ENCODE assay signal across 8 cellular contexts in the genomic region with DNA sequence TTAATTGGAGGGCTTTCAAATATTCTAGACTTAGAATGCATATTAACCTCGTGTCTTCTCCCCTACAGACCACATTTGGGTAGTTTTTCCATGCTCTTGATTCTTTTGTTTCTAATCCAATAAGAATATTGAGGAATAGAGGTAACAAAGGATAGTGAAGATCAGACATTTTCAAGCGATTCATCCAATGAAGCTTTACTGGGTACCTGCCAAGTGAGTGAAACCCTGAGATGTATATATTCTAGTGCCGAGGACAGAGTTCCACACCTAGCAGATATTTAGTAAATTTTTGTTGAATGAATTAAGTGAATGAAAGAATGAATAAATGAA. TPM values are rescaled to one million over a fixed set of nuclear protein-coding genes. Genes with fewer than 3 reads are reported as not detected.
A peak's percentile ranks its signal among the peaks of the same experiment; 100 is the strongest.
DNase-seq lines count a peak whose midpoint lies in the region; ATAC-seq and TF ChIP-seq lines count a peak whose summit lies in the region.

No MANE protein-coding gene starts in this region.

- no peak for TF ChIP-seq CTCF in MM.1S (IDR thresholded peaks at IDR 0.05; ENCODE audit: low read length)

- no peak overlapping the region for H2BK15ac ChIP-seq in neuronal stem cell (ENCODE audit: low read length)

- H3K4me3 ChIP-seq in MM.1S (ENCODE audit: low read length) (peak overlapping the region; percentile 89), neuronal stem cell (ENCODE audit: low read length in 2 of 2) (peak overlapping the region; percentile 63 to 99)

- peaks cover 1% of the 10 kb centered on the region for H3K79me1 ChIP-seq in neuronal stem cell (ENCODE audit: low read depth, low read length)

- no peaks in the 10 kb centered on the region for H3K9me2 ChIP-seq in MM.1S (replicated peaks; ENCODE audit: insufficient read depth, low read length)

- H3K9ac ChIP-seq in MM.1S (ENCODE audit: low read length) (peak overlapping the region; percentile 84; the same call in 1 of the 2 replicates), neuronal stem cell (ENCODE audit: low read depth, low read length, poor library complexity) (no peak overlapping the region)

- ATAC-seq in activated CD8-positive, alpha-beta memory T cell treated with anti-CD3 and anti-CD28 coated beads, Interleukin-2, amount 10 ng/mL, durations not matched to agents 7 days and 5 days, result no peak
- no peak for ATAC-seq in left lobe of liver

- CTCF ChIA-PET in activated CD8-positive, alpha-beta memory T cell treated with anti-CD3 and anti-CD28 coated beads, Interleukin-2, amount 10 ng/mL, durations not matched to agents 7 days and 5 days (lab: Charles Lee), result interaction anchor here (1.2 to 2.0 kb wide), 2 partner anchors 94 to 1502 kb away, joined by 3 to 4 read pairs; a partner anchor contains a TSS

- peaks cover 8% of the 10 kb centered on the region for H3K27me3 Mint-ChIP-seq in activated CD8-positive, alpha-beta memory T cell treated with anti-CD3 and anti-CD28 coated beads, Interleukin-2, amount 10 ng/mL, durations not matched to agents 7 days and 5 days
- peaks cover 4% of the 10 kb centered on the region for H3K27me3 Mint-ChIP-seq in dendritic cell treated with granulocyte-macrophage colony-stimulating factor and Interleukin-4, amounts not matched to agents 40 ng/mL and 50 ng/mL, for 4 days

- H3K14ac ChIP-seq in neuronal stem cell (ENCODE audit: low read length), result no peak overlapping the region

- no peaks in the 10 kb centered on the region for H3F3A ChIP-seq in MM.1S (ENCODE audit: insufficient read depth, low read length)

- peaks cover 12% of the 10 kb centered on the region for H3K79me2 ChIP-seq in MM.1S (ENCODE audit: low read length)

- no peak overlapping the region for H3K4ac ChIP-seq in neuronal stem cell (ENCODE audit: low read length)

- H3K9me3 Mint-ChIP-seq in activated CD8-positive, alpha-beta memory T cell treated with anti-CD3 and anti-CD28 coated beads, Interleukin-2, amount 10 ng/mL, durations not matched to agents 7 days and 5 days (ENCODE audit: low read depth), result no peaks in the 10 kb centered on the region
- H3K9me3 Mint-ChIP-seq in dendritic cell treated with granulocyte-macrophage colony-stimulating factor and Interleukin-4, amounts not matched to agents 40 ng/mL and 50 ng/mL, for 4 days, result no peaks in the 10 kb centered on the region

- H3K4me2 ChIP-seq in MM.1S (ENCODE audit: low read depth, low read length) (peak overlapping the region; percentile 51), neuronal stem cell (ENCODE audit: insufficient read depth, low read length, poor library complexity, severe bottlenecking) (peak overlapping the region; percentile 25)

- H3K27ac ChIP-seq in MM.1S (ENCODE audit: low read length), result peak overlapping the region; percentile 18; the same call in 1 of the 2 replicates
- no peak overlapping the region for H3K27ac ChIP-seq in neuronal stem cell (replicated peaks; ENCODE audit: low read length)

- no CpG with 5 or more reads among the region's 3 CpGs for WGBS in neuronal stem cell (ENCODE audit: extremely low coverage in 2 of 2, insufficient read length in 2 of 2, insufficient replicate concordance in 1 of 2), 2 donors

- peaks cover 23% of the 10 kb centered on the region for H3K36me3 Mint-ChIP-seq in activated CD8-positive, alpha-beta memory T cell treated with anti-CD3 and anti-CD28 coated beads, Interleukin-2, amount 10 ng/mL, durations not matched to agents 7 days and 5 days
- peaks cover 21% of the 10 kb centered on the region for H3K36me3 Mint-ChIP-seq in dendritic cell treated with granulocyte-macrophage colony-stimulating factor and Interleukin-4, amounts not matched to agents 40 ng/mL and 50 ng/mL, for 4 days (ENCODE audit: low read depth)

- H3K27ac Mint-ChIP-seq in activated CD8-positive, alpha-beta memory T cell treated with anti-CD3 and anti-CD28 coated beads, Interleukin-2, amount 10 ng/mL, durations not matched to agents 7 days and 5 days, result peak overlapping the region; percentile 86
- peak overlapping the region; percentile 93 for H3K27ac Mint-ChIP-seq in dendritic cell treated with granulocyte-macrophage colony-stimulating factor and Interleukin-4, amounts not matched to agents 40 ng/mL and 50 ng/mL, for 4 days

- DNase-seq in activated CD8-positive, alpha-beta memory T cell treated with anti-CD3 and anti-CD28 coated beads, Interleukin-2, amount 10 ng/mL, durations not matched to agents 7 days and 5 days, result no peak
- no peak for DNase-seq in activated CD8-positive, alpha-beta memory T cell treated with anti-CD3 and anti-CD28 coated beads, Interleukin-2, amount 50 U/mL, for 4 hours
- DNase-seq in MM.1S (no peak), neuronal stem cell (ENCODE audit: low spot score) (no peak), NCI-H1048 (lab: John Stamatoyannopoulos, UW) (no peak), COR-L47 (lab: John Stamatoyannopoulos, UW) (no peak), left lobe of liver (ENCODE audit: low spot score) (no peak)

- peaks cover 37% of the 10 kb centered on the region for H3K4me1 Mint-ChIP-seq in activated CD8-positive, alpha-beta memory T cell treated with anti-CD3 and anti-CD28 coated beads, Interleukin-2, amount 10 ng/mL, durations not matched to agents 7 days and 5 days
- peaks cover 13% of the 10 kb centered on the region for H3K4me1 Mint-ChIP-seq in dendritic cell treated with granulocyte-macrophage colony-stimulating factor and Interleukin-4, amounts not matched to agents 40 ng/mL and 50 ng/mL, for 4 days (ENCODE audit: low read depth)

- H3K18ac ChIP-seq in neuronal stem cell (ENCODE audit: low read length), result no peak overlapping the region

- no peak overlapping the region for H3K23ac ChIP-seq in neuronal stem cell (ENCODE audit: low read depth, low read length, poor library complexity)

- no peak overlapping the region for H4K91ac ChIP-seq in neuronal stem cell (ENCODE audit: low read depth, low read length, poor library complexity)

- peak overlapping the region; percentile 91 for H3K4me3 Mint-ChIP-seq in activated CD8-positive, alpha-beta memory T cell treated with anti-CD3 and anti-CD28 coated beads, Interleukin-2, amount 10 ng/mL, durations not matched to agents 7 days and 5 days
- H3K4me3 Mint-ChIP-seq in dendritic cell treated with granulocyte-macrophage colony-stimulating factor and Interleukin-4, amounts not matched to agents 40 ng/mL and 50 ng/mL, for 4 days, result peak overlapping the region; percentile 96

- no peak overlapping the region for H2BK120ac ChIP-seq in neuronal stem cell (ENCODE audit: low read depth, low read length)

- H2BK12ac ChIP-seq in neuronal stem cell (ENCODE audit: low read length), result no peak overlapping the region

- H4K8ac ChIP-seq in neuronal stem cell (ENCODE audit: low read depth, low read length), result no peak overlapping the region

- no peaks in the 10 kb centered on the region for H3K9me3 ChIP-seq in MM.1S (replicated peaks; ENCODE audit: insufficient read depth, low read length)
- H3K9me3 ChIP-seq in neuronal stem cell (replicated peaks in 1 of 2; ENCODE audit: control insufficient read depth in 2 of 2, insufficient read depth in 1 of 2, low read depth in 1 of 2, low read length in 2 of 2), result no peaks in the 10 kb centered on the region

- H2BK5ac ChIP-seq in neuronal stem cell (ENCODE audit: low read length), result no peak overlapping the region

- no peak overlapping the region for H2AK5ac ChIP-seq in neuronal stem cell (ENCODE audit: low read depth, low read length)

- no peaks in the 10 kb centered on the region for H4K20me1 ChIP-seq in MM.1S (ENCODE audit: insufficient read depth, low read length)

- H2AFZ ChIP-seq in MM.1S (ENCODE audit: low read length) (peak overlapping the region; percentile 70), neuronal stem cell (ENCODE audit: low read length) (peak overlapping the region; percentile 87)

- H3K27me3 ChIP-seq in MM.1S (replicated peaks; ENCODE audit: insufficient read depth, low read length) (no peaks in the 10 kb centered on the region), neuronal stem cell (ENCODE audit: control insufficient read depth in 3 of 3, insufficient read depth in 3 of 3, low read depth in 1 of 3, low read length in 3 of 3) (no peaks in the 10 kb centered on the region)

- no peaks in the 10 kb centered on the region; the same call in 1 of the 2 replicates for H3K36me3 ChIP-seq in MM.1S (replicated peaks; ENCODE audit: insufficient read depth, low read length)
- peaks cover 6 to 30% of the 10 kb centered on the region in 2 donors for H3K36me3 ChIP-seq in neuronal stem cell (replicated peaks in 1 of 2; ENCODE audit: control insufficient read depth in 2 of 2, insufficient read depth in 2 of 2, low read length in 2 of 2)

- H3K4me1 ChIP-seq in MM.1S (ENCODE audit: low read length) (no peaks in the 10 kb centered on the region; the same call in 1 of the 2 replicates), neuronal stem cell (ENCODE audit: control insufficient read depth in 2 of 2, insufficient read depth in 1 of 2, low read depth in 1 of 2, low read length in 2 of 2) (no peaks in the 10 kb centered on the region)

- intact Hi-C loops in dendritic cell treated with granulocyte-macrophage colony-stimulating factor and Interleukin-4, amounts not matched to agents 40 ng/mL and 50 ng/mL, for 4 days (cut with micrococcal nuclease), result no loop called here

RNA-seq across cellular contexts. Expression of a gene that starts 0.5 kb away (rescaled TPM):
- 10 to 100 TPM; 48.3 to 51.8 TPM for total RNA-seq in activated CD8-positive, alpha-beta memory T cell treated with anti-CD3 and anti-CD28 coated beads, Interleukin-2, amount 10 ng/mL, durations not matched to agents 7 days and 5 days
- polyA plus RNA-seq in neuronal stem cell (2013, experiment 1 of 2), result 32.4 TPM
- polyA plus RNA-seq in neuronal stem cell (2013, experiment 2 of 2), result 34.2 TPM
- 2.2 TPM for total RNA-seq in left lobe of liver

Comparison
In these comparisons a context has a peak if more than half of its experiments do, and no peak if none do; other contexts are left out.
1. RNA of a gene that starts 0.5 kb away (total RNA-seq): 48.3 to 51.8 TPM in activated CD8-positive, alpha-beta memory T cell treated with anti-CD3 and anti-CD28 coated beads, Interleukin-2, amount 10 ng/mL, durations not matched to agents 7 days and 5 days; 2.2 TPM in left lobe of liver (single experiment); every median in the first group is over 10 times any median in the second.